23 cellular contexts compared by ENCODE assay signal in the genomic region with DNA sequence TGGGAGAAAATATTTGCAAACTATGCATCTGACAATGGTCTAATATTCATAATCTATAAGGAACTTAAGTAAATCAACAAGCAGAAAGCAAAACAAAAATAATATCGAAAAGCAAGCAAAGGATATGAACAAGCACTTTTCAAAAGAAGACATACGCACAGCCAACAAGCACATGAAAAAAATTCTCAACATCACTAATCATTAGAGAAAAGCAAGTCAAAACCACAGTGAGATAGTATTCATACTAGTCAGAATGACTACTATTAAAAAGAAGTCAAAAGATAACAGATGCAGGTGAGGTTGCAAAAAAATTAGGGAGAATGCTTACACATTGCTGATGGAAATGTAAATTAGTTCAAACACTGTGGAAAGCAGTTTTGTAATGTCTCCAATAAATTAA.
"Had no signal": no experiment of that assay in that cellular context is flagged by ENCODE, and none has a peak within 500 bp of the region (broad histone marks: within the 10 kb centered on the region; RNA-seq: fewer than 3 reads in every experiment).

No MANE protein-coding gene starts in this region.

- DNase-seq: cerebellar nuclear complex; dermis blood vessel endothelial cell; heart right ventricle; hypothalamus; left ventricle myocardium inferior; lower lobe of right lung; mesenchymal stem cell; midbrain; occipital lobe; pancreas; right lobe of liver; spleen; stimulated activated CD4-positive, alpha-beta T cell treated with anti-CD3 and anti-CD28 coated beads, Interleukin-15, amount 100 ng/mL, for 24 hours; stimulated activated CD4-positive, alpha-beta T cell treated with anti-CD3 and anti-CD28 coated beads, Interleukin-1b, Interleukin-23, amount 100 ng/mL, for 48 hours; stimulated activated CD4-positive, alpha-beta T cell treated with anti-CD3 and anti-CD28 coated beads, Interleukin-4, amount 100 ng/mL, for 24 hours; tibial artery; upper lobe of right lung had no signal

- H3K36me3 ChIP-seq: heart right ventricle, left ventricle myocardium inferior, lower lobe of right lung, neural progenitor cell, pancreas, right lobe of liver, spleen, tibial artery, upper lobe of right lung, vagina had no signal

- FAIRE-seq: colon, endothelial cell of umbilical vein, frontal cortex, islet of Langerhans, pancreas had no signal

- H3K27me3 ChIP-seq: heart right ventricle, neural progenitor cell, pancreas, right lobe of liver, spleen, tibial artery, upper lobe of right lung, vagina had no signal

- H3K4me3 ChIP-seq: heart right ventricle, left ventricle myocardium inferior, lower lobe of right lung, neural progenitor cell, pancreas, right lobe of liver, spleen, tibial artery, upper lobe of right lung, vagina had no signal
